In the genomic region with DNA sequence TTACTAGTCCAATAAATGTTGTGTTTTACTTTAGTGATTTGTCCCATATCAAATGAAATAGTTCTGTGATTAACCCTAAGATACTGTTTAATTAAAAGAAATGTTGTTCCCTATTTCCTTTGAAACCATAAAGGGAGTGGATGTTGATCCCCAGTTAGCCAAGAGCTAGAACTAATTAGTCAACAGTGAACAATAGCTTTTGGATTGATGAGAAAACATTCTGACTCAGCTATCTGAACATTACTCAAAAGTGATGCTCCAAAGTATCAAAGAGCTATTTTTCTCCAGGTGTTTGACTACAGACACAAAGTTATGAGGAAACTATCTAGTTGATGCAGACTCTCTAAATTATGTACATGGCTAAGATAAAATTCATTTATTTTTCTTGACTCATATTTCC, we compare ENCODE assay signal across 22 cellular contexts.
"Had no signal": no experiment of that assay in that cellular context is flagged by ENCODE, and none has a peak within 500 bp of the region (broad histone marks: within the 10 kb centered on the region; RNA-seq: fewer than 3 reads in every experiment).

No MANE protein-coding gene starts in this region.

- DNase-seq: KBM-7, MG63, NCI-H1092, NCI-H1105 treated with DMSO at 0.1 percent for 48 hours, NCI-H1417 treated with DMSO at 0.1 percent for 48 hours, NCI-H146, NCI-H1694 treated with DMSO at 0.1 percent for 48 hours, NCI-H1930, NCI-H2081, NCI-H2107, NCI-H226, NCI-H446, NCI-H510A, NCI-H524 treated with DMSO at 0.1 percent for 48 hours, NCI-H69, NCI-H774, Right ventricle myocardium superior, RPMI8226, SIG-M5 had no signal

- H3K36me3 ChIP-seq: MG63, SJSA1 had no signal

- H3K9me3 ChIP-seq: MG63, SJSA1 had no signal

- H3K27me3 ChIP-seq: MG63, SJSA1 had no signal

- H3K27ac ChIP-seq: SJSA1, SK-N-MC had no signal

- H3K4me3 ChIP-seq: MG63, SJSA1, SK-N-MC had no signal

- H3K4me1 ChIP-seq: SJSA1 had no signal

- FAIRE-seq: RCC 7860 had no signal
